25 cellular contexts compared by ENCODE assay signal in the genomic region with DNA sequence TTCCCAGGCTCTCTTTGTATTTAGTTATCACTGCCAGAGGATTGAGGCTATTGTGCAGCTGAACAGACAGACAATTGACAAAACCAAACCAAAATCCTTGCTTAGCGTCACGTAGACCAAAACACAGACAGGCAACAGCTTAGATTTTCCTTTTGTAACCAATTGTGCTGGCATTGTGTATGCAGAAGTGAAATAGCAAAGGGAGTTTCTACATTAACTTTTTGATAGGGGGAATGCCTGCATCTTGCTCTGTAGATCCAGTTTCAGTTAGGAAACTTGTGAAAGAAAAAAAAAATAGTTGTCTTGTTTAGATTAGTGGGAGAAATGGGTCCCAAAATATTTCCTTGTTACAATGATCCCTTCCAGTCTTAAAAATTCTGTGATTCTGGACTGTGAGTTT.
DNase-seq lines count a peak whose midpoint lies in the region; ATAC-seq, FAIRE-seq and TF ChIP-seq lines count a peak whose summit lies in the region.
"Had no signal": no experiment of that assay in that cellular context is flagged by ENCODE, and none has a peak within 500 bp of the region (broad histone marks: within the 10 kb centered on the region; RNA-seq: fewer than 3 reads in every experiment).

No MANE protein-coding gene starts in this region.

- H3F3A ChIP-seq in neural progenitor cell (ENCODE audit: low read depth) = peaks cover 30% of the 10 kb centered on the region

- ATAC-seq in HG02852 (IDR thresholded peaks at IDR 0.05; ENCODE audit: unreplicated experiment) = peak; percentile 55
- peak; percentile 74 for ATAC-seq in GM12878
- no peak for ATAC-seq in HG02840 (IDR thresholded peaks at IDR 0.05; ENCODE audit: low FRiP score, unreplicated experiment)
- ATAC-seq in stimulated activated naive CD8-positive, alpha-beta T cell treated with anti-CD3 and anti-CD28 coated beads, Interleukin-15, Interleukin-2, amounts not matched to agents 100 U/mL and 50 U/mL, for 24 hours = no peak
- ATAC-seq: HCT116, HepG2, K562 had no signal

- no peak overlapping the region for H3K27ac Mint-ChIP-seq in neural progenitor cell

- H3K36me3 Mint-ChIP-seq in neural progenitor cell = no peaks in the 10 kb centered on the region

- TF ChIP-seq POLR2A in GM12891 (IDR thresholded peaks at IDR 0.05; ENCODE audit: low read depth, low read length) (no peak), GM12878 (IDR thresholded peaks at IDR 0.05; ENCODE audit: low read depth, low read length) (no peak)

- no TSS peak for BruUV-seq in GM12878 (replicated peaks; lab: Mats Ljungman, UMichigan)

- H3K36me3 ChIP-seq in GM12878 (ENCODE audit: control insufficient read depth in 2 of 2, insufficient read depth in 2 of 2, low read length in 1 of 2) (no peaks in the 10 kb centered on the region), neural progenitor cell (no peaks in the 10 kb centered on the region)

- H3K4me1 ChIP-seq in GM12878 (ENCODE audit: control insufficient read depth, insufficient read depth, low read length) (no peaks in the 10 kb centered on the region), neural progenitor cell (peaks cover 43% of the 10 kb centered on the region)

- H4K20me1 ChIP-seq in GM12878 (ENCODE audit: control insufficient read depth, insufficient read depth) (no peaks in the 10 kb centered on the region), neural progenitor cell (ENCODE audit: low read depth) (no peaks in the 10 kb centered on the region)

- RAD21 ChIA-PET in GM12878 (lab: Charles Lee; ENCODE audit: unreplicated experiment) = interaction anchor here (1.3 to 2.4 kb wide), 3 partner anchors 24 to 208 kb away, joined by 3 to 15 read pairs (median 9); no protein-coding TSS in a partner anchor

- H3K27me3 ChIP-seq in GM12878 (replicated peaks in 1 of 2; ENCODE audit: control insufficient read depth in 2 of 2, insufficient read depth in 2 of 2, low read length in 1 of 2) (no peaks in the 10 kb centered on the region), neural progenitor cell (no peaks in the 10 kb centered on the region)
- H3K27me3 ChIP-seq: MG63 had no signal

- no peaks in the 10 kb centered on the region for H3K27me3 Mint-ChIP-seq in neural progenitor cell (ENCODE audit: insufficient read depth, low read depth)

- TF ChIP-seq RAD21 in GM12878 (IDR thresholded peaks at IDR 0.05; ENCODE audit: insufficient read depth, low read depth, low read length) = no peak

- no peak overlapping the region for H3K4me3 ChIP-seq in GM12878
- peak overlapping the region; percentile 22 for H3K4me3 ChIP-seq in neural progenitor cell
- H3K4me3 ChIP-seq: K562, MG63 had no signal

- 44% methylated on average over 2 of the region's 2 CpGs for WGBS in GM12878 (ENCODE audit: insufficient coverage, insufficient replicate concordance, low lambda C conversion rate, missing lambda C conversion rate)

- no peak for TF ChIP-seq EP300 in GM12878 (IDR thresholded peaks at IDR 0.05; ENCODE audit: borderline replicate concordance in 1 of 2, control insufficient read depth in 1 of 2, low read depth in 2 of 2, low read length in 2 of 2)

- peak overlapping the region; percentile 3; the same call in 1 of the 2 replicates for H3K4me2 ChIP-seq in GM12878 (ENCODE audit: control insufficient read depth, insufficient read depth)
- peak overlapping the region; percentile 64 for H3K4me2 ChIP-seq in neural progenitor cell

- H3K9me3 ChIP-seq in GM12878 (replicated peaks; ENCODE audit: control insufficient read depth, insufficient read depth, low read length) = no peaks in the 10 kb centered on the region
- no peaks in the 10 kb centered on the region for H3K9me3 ChIP-seq in neural progenitor cell (ENCODE audit: low read depth)
- H3K9me3 ChIP-seq: MG63 had no signal

- in situ Hi-C loops in GM12878 (cut with MboI) = no loop called here

- DNase-seq in GM12891 (ENCODE audit: insufficient read length, low spot score) (no peak), GM12878 (ENCODE audit: low read depth, low spot score) (peak; percentile 25), neural progenitor cell (ENCODE audit: low spot score) (peak; percentile 57)
- no peak for DNase-seq in stimulated activated CD4-positive, alpha-beta T cell treated with anti-CD3 and anti-CD28 coated beads, Interleukin-15, amount 100 ng/mL, for 24 hours
- no peak for DNase-seq in stimulated activated naive CD8-positive, alpha-beta T cell treated with anti-CD3 and anti-CD28 coated beads, Interleukin-15, Interleukin-2, amounts not matched to agents 100 U/mL and 50 U/mL, for 24 hours
- DNase-seq: 8988T; ACHN; Calu3; DND-41; MG63; NCI-H1105 treated with DMSO at 0.1 percent for 48 hours; NCI-H146; NCI-H1930; NCI-H2107; NCI-H524 treated with DMSO at 0.1 percent for 48 hours; NCI-H774; NK-92 treated with Interleukin-12 subunit alpha and Interleukin-12 subunit beta, amount 100 ng/mL, for 24 hours; RPMI8226; SHP77 had no signal

- intact Hi-C loops in GM12878 (cut with micrococcal nuclease; ENCODE audit: unreplicated experiment) = no loop called here

- POLR2A ChIA-PET in GM12878 (lab: Charles Lee) = interaction anchor here (0.7 to 1.8 kb wide), 3 partner anchors 8 to 212 kb away, joined by 3 to 5 read pairs (median 4); no protein-coding TSS in a partner anchor

- H3K9me3 Mint-ChIP-seq in neural progenitor cell = no peaks in the 10 kb centered on the region

- TF ChIP-seq CTCF in GM12878 (IDR thresholded peaks at IDR 0.05 in 2 of 3, conservative IDR thresholded peaks at IDR 0.05 in 1 of 3; ENCODE audit: control insufficient read depth in 2 of 3, extremely low read depth in 1 of 3, insufficient read depth in 1 of 3, low read depth in 3 of 3, low read length in 3 of 3) (no peak), neural progenitor cell (IDR thresholded peaks at IDR 0.05) (no peak)

- no peak overlapping the region for H3K27ac ChIP-seq in GM12878 (ENCODE audit: control insufficient read depth, insufficient read depth)
- peak overlapping the region; percentile 91 for H3K27ac ChIP-seq in neural progenitor cell

- H3K9ac ChIP-seq in GM12878 (ENCODE audit: control insufficient read depth, insufficient read depth, low read length) = no peak overlapping the region
- peak overlapping the region; percentile 27 for H3K9ac ChIP-seq in neural progenitor cell

- no peak overlapping the region; the same call in 1 of the 2 replicates for H2AFZ ChIP-seq in GM12878 (ENCODE audit: control insufficient read depth, low read depth, low read length)
- peak overlapping the region; percentile 32 for H2AFZ ChIP-seq in neural progenitor cell (replicated peaks)

- H3K4me1 Mint-ChIP-seq in neural progenitor cell = peaks cover 13% of the 10 kb centered on the region

- no peak overlapping the region for H3K4me3 Mint-ChIP-seq in neural progenitor cell

- SMC1A ChIA-PET in GM12878 (lab: Charles Lee; ENCODE audit: uncharacterized antibody, unreplicated experiment) = interaction anchor here (1.0 to 1.9 kb wide), 6 partner anchors 9 to 212 kb away, joined by 3 to 10 read pairs (median 4); no protein-coding TSS in a partner anchor

- H3K79me2 ChIP-seq in GM12878 (ENCODE audit: control insufficient read depth, insufficient read depth, low read length) (no peaks in the 10 kb centered on the region), neural progenitor cell (ENCODE audit: low read depth) (no peaks in the 10 kb centered on the region)

- FAIRE-seq in GM12891 (lab: Jason Lieb, UNC) (no peak), GM12878 (lab: Jason Lieb, UNC) (no peak)
- FAIRE-seq: H1, HepG2, K562 had no signal

- CTCF ChIA-PET in GM12878 (lab: Yijun Ruan, JAX) = interaction anchor here (0.6 to 2.5 kb wide), 8 partner anchors 10 to 432 kb away, joined by 3 to 8 read pairs (median 4); no protein-coding TSS in a partner anchor

TF ChIP-seq in GM12891, 5 proteins besides CTCF, POLR2A, EP300 and RAD21:
- TF ChIP-seq SPI1 (IDR thresholded peaks at IDR 0.05; ENCODE audit: low read depth, low read length) = peak; percentile 72
- no peak for TF ChIP-seq POLR2AphosphoS5 (IDR thresholded peaks at IDR 0.05; ENCODE audit: low read depth, low read length)
TF ChIP-seq in GM12891: peak in this region for 1.

TF ChIP-seq in GM12878, 131 proteins besides CTCF, POLR2A, EP300 and RAD21 (continues in another document):
- TF ChIP-seq CEBPB (IDR thresholded peaks at IDR 0.05; ENCODE audit: borderline replicate concordance in 1 of 2, low read depth in 2 of 2, low read length in 2 of 2) (no peak), MEF2A (IDR thresholded peaks at IDR 0.05; ENCODE audit: insufficient read depth, low read depth, low read length) (no peak), NFIC (IDR thresholded peaks at IDR 0.05; ENCODE audit: low read depth, low read length) (peak; percentile 29; the same call in 1 of the 2 replicates), TCF3 (IDR thresholded peaks at IDR 0.05; ENCODE audit: borderline replicate concordance, insufficient read depth, low read depth, low read length) (no peak), SREBF1 (IDR thresholded peaks at IDR 0.05; ENCODE audit: low read length) (no peak), ZNF384 (IDR thresholded peaks at IDR 0.05; ENCODE audit: borderline replicate concordance, low read depth, low read length) (peak; percentile 34; the same call in 1 of the 2 replicates), CHD4 (IDR thresholded peaks at IDR 0.05) (no peak), SMAD1 (IDR thresholded peaks at IDR 0.05; ENCODE audit: low read depth, partially characterized antibody) (no peak), SUPT20H (IDR thresholded peaks at IDR 0.05; ENCODE audit: borderline replicate concordance, control insufficient read depth, low read depth, low read length) (no peak), MTA2 (IDR thresholded peaks at IDR 0.05; ENCODE audit: low read depth) (peak; percentile 24; the same call in 1 of the 2 replicates), ZNF622 (IDR thresholded peaks at IDR 0.05) (no peak)
- TF ChIP-seq, protein P1, sequence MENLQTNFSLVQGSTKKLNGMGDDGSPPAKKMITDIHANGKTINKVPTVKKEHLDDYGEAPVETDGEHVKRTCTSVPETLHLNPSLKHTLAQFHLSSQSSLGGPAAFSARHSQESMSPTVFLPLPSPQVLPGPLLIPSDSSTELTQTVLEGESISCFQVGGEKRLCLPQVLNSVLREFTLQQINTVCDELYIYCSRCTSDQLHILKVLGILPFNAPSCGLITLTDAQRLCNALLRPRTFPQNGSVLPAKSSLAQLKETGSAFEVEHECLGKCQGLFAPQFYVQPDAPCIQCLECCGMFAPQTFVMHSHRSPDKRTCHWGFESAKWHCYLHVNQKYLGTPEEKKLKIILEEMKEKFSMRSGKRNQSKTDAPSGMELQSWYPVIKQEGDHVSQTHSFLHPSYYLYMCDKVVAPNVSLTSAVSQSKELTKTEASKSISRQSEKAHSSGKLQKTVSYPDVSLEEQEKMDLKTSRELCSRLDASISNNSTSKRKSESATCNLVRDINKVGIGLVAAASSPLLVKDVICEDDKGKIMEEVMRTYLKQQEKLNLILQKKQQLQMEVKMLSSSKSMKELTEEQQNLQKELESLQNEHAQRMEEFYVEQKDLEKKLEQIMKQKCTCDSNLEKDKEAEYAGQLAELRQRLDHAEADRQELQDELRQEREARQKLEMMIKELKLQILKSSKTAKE (IDR thresholded peaks at IDR 0.05; ENCODE audit: low read depth, poor library complexity, severe bottlenecking) = no peak

Comparison
In these comparisons a context has a peak if more than half of its experiments do, and no peak if none do; other contexts are left out.
1. DNase-seq: peak in GM12878 (single experiment) and neural progenitor cell (single experiment); none in GM12891 (single experiment), stimulated activated CD4-positive, alpha-beta T cell treated with anti-CD3 and anti-CD28 coated beads, Interleukin-15, amount 100 ng/mL, for 24 hours (single experiment) and stimulated activated naive CD8-positive, alpha-beta T cell treated with anti-CD3 and anti-CD28 coated beads, Interleukin-15, Interleukin-2, amounts not matched to agents 100 U/mL and 50 U/mL, for 24 hours (single experiment).
2. ATAC-seq: peak in HG02852 (single experiment) and GM12878 (single experiment); none in HG02840 (single experiment) and stimulated activated naive CD8-positive, alpha-beta T cell treated with anti-CD3 and anti-CD28 coated beads, Interleukin-15, Interleukin-2, amounts not matched to agents 100 U/mL and 50 U/mL, for 24 hours (single experiment).